8 cellular contexts compared by ENCODE assay signal in the genomic region with DNA sequence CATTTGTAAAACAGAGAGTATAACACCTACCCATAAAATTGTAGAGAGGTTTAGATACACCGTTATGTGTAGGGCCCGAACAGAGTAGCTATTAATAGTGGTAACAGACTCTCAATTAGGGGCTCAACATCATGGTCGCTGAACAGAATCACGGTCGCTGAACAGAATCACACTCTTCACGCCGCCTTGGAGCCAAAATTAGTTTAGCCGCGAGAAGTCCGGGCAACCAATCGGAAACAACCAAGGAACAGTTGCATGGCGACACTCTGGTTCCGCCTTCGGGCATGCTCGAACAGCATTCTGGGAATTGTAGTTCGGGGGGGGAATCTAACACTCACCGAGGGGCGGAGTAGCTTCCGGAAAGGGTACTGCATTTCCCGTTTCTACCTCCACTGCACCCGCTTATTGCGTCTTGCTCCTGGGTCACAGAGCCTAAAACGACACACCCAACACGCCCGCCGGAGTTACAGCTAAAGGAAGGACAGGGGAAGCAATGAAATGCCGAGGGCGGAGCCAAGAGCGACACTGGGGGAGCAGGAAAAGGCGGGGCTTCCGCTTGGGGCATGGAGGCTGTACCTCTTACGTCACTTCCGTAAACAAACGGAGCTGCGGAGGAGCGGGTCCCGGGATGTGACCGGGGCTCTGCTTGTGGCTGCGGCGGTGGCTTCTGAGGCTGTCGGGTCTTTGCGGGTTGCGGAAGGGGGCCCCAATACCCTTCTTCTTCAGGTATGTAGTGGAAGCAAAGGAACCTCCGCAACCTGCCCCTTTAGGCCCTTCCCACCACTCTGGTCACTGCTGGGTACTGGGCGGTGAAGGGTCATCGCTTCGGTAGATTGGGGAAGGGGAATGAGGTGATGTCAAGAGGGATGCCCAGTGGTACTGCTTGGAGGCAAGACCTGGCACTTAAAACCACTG. TPM values are rescaled to one million over a fixed set of nuclear protein-coding genes. Genes with fewer than 3 reads are reported as not detected.
DNase-seq lines count a peak whose midpoint lies in the region; ATAC-seq and TF ChIP-seq lines count a peak whose summit lies in the region.

A gene (plus strand): TSS at position 593 of the 915 bp plus-strand sequence. CDS start 2,352 bp downstream, outside the sequence.

- peak; percentile 63 to 75 for TF ChIP-seq POLR2A in uterus (IDR thresholded peaks at IDR 0.05)

- TF ChIP-seq CTCF in ascending aorta (IDR thresholded peaks at IDR 0.05), result no peak
- TF ChIP-seq CTCF in uterus (IDR thresholded peaks at IDR 0.05), result peak in 1 of 4 experiments; percentile 30

- H3K27me3 ChIP-seq in ascending aorta (no peaks in the 10 kb centered on the region), right cardiac atrium (ENCODE audit: control insufficient read depth, insufficient read depth) (no peaks in the 10 kb centered on the region), uterus (no peaks in the 10 kb centered on the region)

- peak within 1 kb of the TSS; percentile 99 for H3K4me3 Mint-ChIP-seq in T-helper 2 cell treated with Interferon-gamma antibody and Interleukin-4, amounts not matched to agents 5 μg/mL and 100 μg/mL, for 36 hours

- H3K4me1 ChIP-seq in ascending aorta, result peaks cover 0 to 17% of the 10 kb centered on the region in 2 donors
- H3K4me1 ChIP-seq in right cardiac atrium (ENCODE audit: control insufficient read depth, insufficient read depth, low read length), result peaks cover 3% of the 10 kb centered on the region
- H3K4me1 ChIP-seq in uterus, result peaks cover 0 to 7% of the 10 kb centered on the region in 2 donors

- H3K4me3 ChIP-seq in ascending aorta, result peak within 1 kb of the TSS; percentile 67 to 92
- peak within 1 kb of the TSS; percentile 69 for H3K4me3 ChIP-seq in right cardiac atrium (ENCODE audit: low read length)
- peak within 1 kb of the TSS; percentile 77 to 92 for H3K4me3 ChIP-seq in uterus

- H3K36me3 ChIP-seq in ascending aorta (peaks cover 0 to 25% of the 10 kb centered on the region in 2 donors), uterus (no peaks in the 10 kb centered on the region)

- intact Hi-C loops in ascending aorta (cut with DNase I) (loop anchor here (2.0 to 10.0 kb wide), 6 partner anchors 81 to 906 kb away; a partner anchor contains a TSS), right cardiac atrium (cut with DNase I) (loop anchor here in 1 of 4 donors (10.0 kb wide), 1 partner anchor 359 kb away; no protein-coding TSS in a partner anchor), uterus (cut with DNase I; ENCODE audit: low total_unique reads) (no loop called here)

- ATAC-seq in GM18502 (IDR thresholded peaks at IDR 0.05; ENCODE audit: poor library complexity, unreplicated experiment) (peak; percentile 95), HG02970 (IDR thresholded peaks at IDR 0.05; ENCODE audit: low FRiP score, unreplicated experiment) (peak; percentile 94), right cardiac atrium (peak; percentile 97 to 98)

- no peaks in the 10 kb centered on the region for H3K27me3 Mint-ChIP-seq in T-helper 2 cell treated with Interferon-gamma antibody and Interleukin-4, amounts not matched to agents 5 μg/mL and 100 μg/mL, for 36 hours (ENCODE audit: low read depth)

- no peaks in the 10 kb centered on the region for H3K9me3 ChIP-seq in ascending aorta
- no peaks in the 10 kb centered on the region for H3K9me3 ChIP-seq in right cardiac atrium (ENCODE audit: control insufficient read depth, low read length)
- no peaks in the 10 kb centered on the region for H3K9me3 ChIP-seq in uterus

- H3K4me1 Mint-ChIP-seq in T-helper 2 cell treated with Interferon-gamma antibody and Interleukin-4, amounts not matched to agents 5 μg/mL and 100 μg/mL, for 36 hours (ENCODE audit: low read depth), result peaks cover 22% of the 10 kb centered on the region

- DNase-seq in NCI-H1930 (lab: John Stamatoyannopoulos, UW), result peak; percentile 92 to 94
- peak; percentile 89 for DNase-seq in T-helper 2 cell treated with Interferon-gamma antibody and Interleukin-4, amounts not matched to agents 5 μg/mL and 100 μg/mL, for 36 hours (ENCODE audit: low spot score)
- DNase-seq in ascending aorta (ENCODE audit: low spot score in 2 of 2), result peak; percentile 81 to 97
- peak; percentile 95 to 98 (median 97) for DNase-seq in right cardiac atrium
- DNase-seq in pulmonary artery endothelial cell (ENCODE audit: low read depth, low spot score), result peak; percentile 84
- peak; percentile 92 to 95 for DNase-seq in uterus

- H3K9me3 Mint-ChIP-seq in T-helper 2 cell treated with Interferon-gamma antibody and Interleukin-4, amounts not matched to agents 5 μg/mL and 100 μg/mL, for 36 hours, result no peaks in the 10 kb centered on the region

- under 1% methylated on average over 47 of the region's 47 CpGs for WGBS in right cardiac atrium

- H3K27ac ChIP-seq in ascending aorta (peak within 1 kb of the TSS; percentile 84 to 96), right cardiac atrium (ENCODE audit: low read length) (peak within 1 kb of the TSS; percentile 100), uterus (peak within 1 kb of the TSS; percentile 94 to 99)

- H3K27ac Mint-ChIP-seq in T-helper 2 cell treated with Interferon-gamma antibody and Interleukin-4, amounts not matched to agents 5 μg/mL and 100 μg/mL, for 36 hours, result peak within 1 kb of the TSS; percentile 100

- peaks cover 2% of the 10 kb centered on the region for H3K36me3 Mint-ChIP-seq in T-helper 2 cell treated with Interferon-gamma antibody and Interleukin-4, amounts not matched to agents 5 μg/mL and 100 μg/mL, for 36 hours (ENCODE audit: low read depth)

RNA-seq across cellular contexts. Expression of the gene that starts here (rescaled TPM):
- total RNA-seq in ascending aorta (0.32 TPM), right cardiac atrium (10 to 100 TPM in 1 of 4 donors, 1 to 10 TPM in 3; 6.7 to 11.6 (median 9.7) TPM), pulmonary artery endothelial cell (13.8 and 18.1 TPM in 2 replicates), uterus (10 to 100 TPM in 2 of 4 donors, 1 to 10 TPM in 2; 7.9 to 28.9 (median 15.3) TPM)
- polyA plus RNA-seq in right cardiac atrium, result 13.4 TPM

Comparison
In these comparisons a context has a peak if more than half of its experiments do, and no peak if none do; other contexts are left out.
1. Peak in every context shown above with its lines: DNase-seq, ATAC-seq, H3K4me3 ChIP-seq and H3K27ac ChIP-seq.
2. Peak in DNase-seq, H3K4me3 ChIP-seq and H3K27ac ChIP-seq in ascending aorta; RNA of the gene not detected or under 1 TPM.